ENCODE assay signal across 8 cellular contexts in the genomic region with DNA sequence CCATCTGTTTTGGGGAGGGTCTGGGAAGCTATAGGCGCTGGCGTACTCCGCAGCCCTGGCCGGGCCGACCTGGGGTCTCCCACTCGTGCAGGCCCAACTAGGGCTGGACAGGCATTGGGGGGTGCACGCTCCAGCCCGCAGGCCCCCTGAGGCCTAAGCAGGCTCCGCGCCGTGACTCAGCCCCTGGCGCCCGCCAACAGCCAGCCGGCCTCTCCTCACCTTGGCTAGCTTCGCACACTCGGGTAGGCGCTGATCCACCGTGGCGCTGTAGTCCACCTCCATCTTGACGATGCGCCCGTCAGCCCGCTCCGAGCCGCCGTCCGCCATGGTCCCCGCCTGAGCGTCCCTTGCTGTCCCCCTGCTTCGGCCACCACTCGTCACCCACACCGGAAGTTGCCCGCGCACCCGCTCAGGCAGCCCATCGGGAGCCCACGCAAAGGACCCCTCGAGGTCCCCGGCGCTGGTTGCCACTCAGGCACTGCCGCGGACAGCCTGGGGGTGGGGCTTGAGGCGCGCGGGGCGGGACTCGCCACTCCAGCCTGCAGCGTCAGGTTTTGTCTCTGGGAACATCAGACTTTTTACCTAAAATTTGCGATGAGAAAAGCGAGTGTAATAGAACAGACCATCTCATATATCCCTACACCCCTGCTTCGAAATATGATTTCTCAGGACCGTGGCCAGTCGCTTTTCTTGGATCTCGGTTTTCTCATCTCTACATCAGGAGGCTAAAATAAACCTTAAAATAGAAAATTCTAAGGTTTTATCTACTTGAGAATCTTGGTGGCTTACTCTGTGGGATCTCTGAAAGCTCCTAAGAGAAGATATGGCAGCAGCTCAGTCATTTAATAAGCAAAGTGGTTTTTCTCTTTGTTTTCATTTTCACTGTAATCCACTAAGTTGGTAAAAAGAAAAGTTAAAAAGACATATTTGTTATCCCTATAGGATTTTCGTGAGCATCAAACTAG. TPM values are rescaled to one million over a fixed set of nuclear protein-coding genes. Genes with fewer than 3 reads are reported as not detected.
DNase-seq lines count a peak whose midpoint lies in the region; ATAC-seq, FAIRE-seq and TF ChIP-seq lines count a peak whose summit lies in the region.

A gene (minus strand): TSS at position 385 of the 965 bp plus-strand sequence. CDS start 58 bp downstream, at position 327.

- no peaks in the 10 kb centered on the region for H3K4me1 Mint-ChIP-seq in Caco-2 (ENCODE audit: low read depth, unreplicated experiment)

- peak within 1 kb of the TSS; percentile 90 for H3K4me3 Mint-ChIP-seq in Caco-2 (ENCODE audit: unreplicated experiment)

- peaks cover 41% of the 10 kb centered on the region for H3K36me3 Mint-ChIP-seq in Caco-2 (ENCODE audit: insufficient read depth, unreplicated experiment)

- H3K27ac Mint-ChIP-seq in Caco-2 (ENCODE audit: unreplicated experiment), result peak within 1 kb of the TSS; percentile 82

- no peaks in the 10 kb centered on the region for H3K9me3 ChIP-seq in Caco-2
- H3K9me3 ChIP-seq in endocrine pancreas (ENCODE audit: control insufficient read depth, low read length), result no peaks in the 10 kb centered on the region

- H3K27me3 ChIP-seq in Caco-2 (replicated peaks; ENCODE audit: control insufficient read depth, insufficient read depth, low read length), result no peaks in the 10 kb centered on the region
- no peaks in the 10 kb centered on the region for H3K27me3 ChIP-seq in endocrine pancreas (ENCODE audit: control insufficient read depth, insufficient read depth, low read length)

- H3K9me3 Mint-ChIP-seq in Caco-2 (ENCODE audit: unreplicated experiment), result no peaks in the 10 kb centered on the region

- H3K4me1 ChIP-seq in Caco-2 (peaks cover 3% of the 10 kb centered on the region; the same call in 1 of the 2 replicates), endocrine pancreas (ENCODE audit: control insufficient read depth, insufficient read depth, low read length) (peaks cover 6% of the 10 kb centered on the region)

- H3K9ac ChIP-seq in endocrine pancreas (ENCODE audit: control insufficient read depth, insufficient read depth, low read length), result peak within 1 kb of the TSS; percentile 88

- no TSS peak for BruUV-seq in Caco-2 (replicated peaks; lab: Mats Ljungman, UMichigan)

- TF ChIP-seq CTCF in Caco-2 (IDR thresholded peaks at IDR 0.05; ENCODE audit: insufficient read depth in 1 of 2, low read depth in 1 of 2, low read length in 1 of 2, severe bottlenecking in 1 of 2, unreplicated experiment in 1 of 2), result no peak

- FAIRE-seq in HTR-8/SVneo (lab: Jason Lieb, UNC), result peak; percentile 83

- H3K36me3 ChIP-seq in Caco-2 (ENCODE audit: control insufficient read depth, insufficient read depth, low read length) (no peaks in the 10 kb centered on the region), endocrine pancreas (ENCODE audit: control insufficient read depth, insufficient read depth, low read length) (no peaks in the 10 kb centered on the region)

- H3K27me3 Mint-ChIP-seq in Caco-2 (ENCODE audit: insufficient read depth, unreplicated experiment), result no peaks in the 10 kb centered on the region

- ATAC-seq in GM21360 (IDR thresholded peaks at IDR 0.05; ENCODE audit: unreplicated experiment), result peak; percentile 85

- CTCF ChIA-PET in Caco-2 (lab: Charles Lee), result interaction anchor here (0.7 kb wide), 1 partner anchor 9 kb away, joined by 4 read pairs; no protein-coding TSS in a partner anchor

- POLR2A ChIA-PET in Caco-2 (lab: Charles Lee), result no interaction called here

- intact Hi-C loops in Caco-2 (cut with micrococcal nuclease; ENCODE audit: unreplicated experiment), result no loop called here

- H3K4me3 ChIP-seq in Caco-2 (ENCODE audit: low read depth, low read length) (peak within 1 kb of the TSS; percentile 94), endocrine pancreas (ENCODE audit: control insufficient read depth, insufficient read depth, low read length) (peak within 1 kb of the TSS; percentile 92)

- peak; percentile 95 to 97 for DNase-seq in Caco-2
- peak; percentile 96 for DNase-seq in HTR-8/SVneo (ENCODE audit: insufficient read length, low spot score)
- DNase-seq in NOMO-1 (lab: John Stamatoyannopoulos, UW; ENCODE audit: unreplicated experiment in 2 of 2), result peak; percentile 79 to 90
- peak; percentile 86 to 95 (median 91) for DNase-seq in activated CD8-positive, alpha-beta memory T cell treated with anti-CD3 and anti-CD28 coated beads for 48 hours (ENCODE audit: low read depth in 2 of 3, low spot score in 2 of 3)
- peak; percentile 98 for DNase-seq in mesenteric fat pad (ENCODE audit: low spot score)
- peak; percentile 85 for DNase-seq in stimulated activated CD8-positive, alpha-beta memory T cell treated with anti-CD3 and anti-CD28 coated beads, Interleukin-15, amount 100 ng/mL, for 24 hours (ENCODE audit: low read depth)

RNA-seq across cellular contexts. Expression of the gene that starts here (rescaled TPM):
- total RNA-seq in Caco-2 (2022), result 84.4 and 94.0 TPM in 2 replicates
- 56.2 TPM for total RNA-seq in mesenteric fat pad

Comparison
In these comparisons a context has a peak if more than half of its experiments do, and no peak if none do; other contexts are left out.
1. Peak in every context shown above with its lines: DNase-seq, ATAC-seq and H3K4me3 ChIP-seq.